33 cellular contexts compared by ENCODE assay signal in genomic region chr19:39074942-39075341, GRCh38. TPM values are rescaled to one million over a fixed set of nuclear protein-coding genes. Genes with fewer than 3 reads are reported as not detected.
"Had no signal": no experiment of that assay in that cellular context is flagged by ENCODE, and none has a peak within 500 bp of the region (broad histone marks: within the 10 kb centered on the region; RNA-seq: fewer than 3 reads in every experiment).

No MANE protein-coding gene starts in this region.

- H3K4me3 Mint-ChIP-seq: activated T-cell treated with anti-CD3 and anti-CD28 coated beads, Interleukin-2, amount 50 U/mL, for 24 hours; effector memory CD8-positive, alpha-beta T cell; naive thymus-derived CD4-positive, alpha-beta T cell; neural progenitor cell; stimulated activated memory B cell treated with anti-CD40 and anti-IgM and Interleukin-4, amounts not matched to agents 10 μg/mL and 1 μg/mL and 100 μg/mL, for 72 hours had no signal

- ATAC-seq: effector memory CD8-positive, alpha-beta T cell; esophagus mucosa; heart left ventricle; naive thymus-derived CD4-positive, alpha-beta T cell; stimulated activated memory B cell treated with anti-CD40 and anti-IgM and Interleukin-4, amounts not matched to agents 10 μg/mL and 1 μg/mL and 100 μg/mL, for 72 hours had no signal

- H3K4me3 ChIP-seq: heart left ventricle, neural progenitor cell, right atrium auricular region, smooth muscle cell, stomach, suprapubic skin, tibial artery had no signal

- H3K4me1 Mint-ChIP-seq: neural progenitor cell had no signal

- DNase-seq: activated CD4-positive, alpha-beta T cell treated with anti-CD3 and anti-CD28 coated beads for 4 hours; activated CD4-positive, alpha-beta T cell treated with anti-CD3 and anti-CD28 coated beads, Interleukin-2, amount 50 U/mL, for 4 hours; activated CD8-positive, alpha-beta memory T cell treated with anti-CD3 and anti-CD28 coated beads, Interleukin-2, amount 50 U/mL, for 4 hours; activated gamma-delta T cell treated with Interleukin-2 at 50 U/mL for 16 hours; activated naive CD4-positive, alpha-beta T cell treated with anti-CD3 and anti-CD28 coated beads, Interleukin-2, amount 50 U/mL, for 16 hours; activated T-cell treated with anti-CD3 and anti-CD28 coated beads, Interleukin-2, amount 50 U/mL, for 24 hours; amniotic stem cell; brain microvascular endothelial cell; cortex of kidney; effector memory CD8-positive, alpha-beta T cell; foreskin fibroblast; heart left ventricle; hypothalamus; midbrain; naive thymus-derived CD4-positive, alpha-beta T cell; occipital lobe; stimulated activated CD4-positive, alpha-beta T cell treated with anti-CD3 and anti-CD28 coated beads, Interleukin-1b, Interleukin-23, amount 100 ng/mL, for 48 hours; stimulated activated CD4-positive, alpha-beta T cell treated with anti-CD3 and anti-CD28 coated beads, Interleukin-4, amount 100 ng/mL, for 4 hours; stimulated activated CD8-positive, alpha-beta memory T cell treated with anti-CD3 and anti-CD28 coated beads, Interleukin-4, amount 100 ng/mL, for 48 hours; stomach; T-helper 9 cell; tibial artery had no signal

- H2AFZ ChIP-seq: neural progenitor cell had no signal

- H3K9me3 Mint-ChIP-seq: activated T-cell treated with anti-CD3 and anti-CD28 coated beads, Interleukin-2, amount 50 U/mL, for 24 hours; effector memory CD8-positive, alpha-beta T cell; neural progenitor cell; stimulated activated memory B cell treated with anti-CD40 and anti-IgM and Interleukin-4, amounts not matched to agents 10 μg/mL and 1 μg/mL and 100 μg/mL, for 72 hours had no signal

- H3K36me3 ChIP-seq: brain microvascular endothelial cell, heart left ventricle, neural progenitor cell, right atrium auricular region, stomach, suprapubic skin, tibial artery had no signal

- H3K9ac ChIP-seq: neural progenitor cell had no signal

- H3K27me3 ChIP-seq: brain microvascular endothelial cell, right atrium auricular region had no signal

- H3K27ac ChIP-seq: brain microvascular endothelial cell, heart left ventricle, neural progenitor cell, right atrium auricular region, stomach, suprapubic skin, tibial artery, VCaP had no signal

- H3K27ac Mint-ChIP-seq: activated T-cell treated with anti-CD3 and anti-CD28 coated beads, Interleukin-2, amount 50 U/mL, for 24 hours; neural progenitor cell; stimulated activated memory B cell treated with anti-CD40 and anti-IgM and Interleukin-4, amounts not matched to agents 10 μg/mL and 1 μg/mL and 100 μg/mL, for 72 hours had no signal

- H3K9me3 ChIP-seq: heart left ventricle, right atrium auricular region, stomach, suprapubic skin, tibial artery had no signal

- H3K4me1 ChIP-seq: neural progenitor cell, right atrium auricular region, stomach, suprapubic skin, tibial artery had no signal

- H3K36me3 Mint-ChIP-seq: naive thymus-derived CD4-positive, alpha-beta T cell; neural progenitor cell; stimulated activated memory B cell treated with anti-CD40 and anti-IgM and Interleukin-4, amounts not matched to agents 10 μg/mL and 1 μg/mL and 100 μg/mL, for 72 hours had no signal

- H3K4me2 ChIP-seq: neural progenitor cell, smooth muscle cell had no signal

- H3K27me3 Mint-ChIP-seq: activated T-cell treated with anti-CD3 and anti-CD28 coated beads, Interleukin-2, amount 50 U/mL, for 24 hours had no signal

RNA-seq across cellular contexts. Expression of gene ACP7, which starts 9.2 kb away (rescaled TPM):
- total RNA-seq: activated CD8-positive, alpha-beta memory T cell treated with anti-CD3 and anti-CD28 coated beads for 36 hours; astrocyte; cardiac septum; chondrocyte; heart left ventricle; naive thymus-derived CD4-positive, alpha-beta T cell; occipital lobe; right atrium auricular region; stomach had no signal
- polyA plus RNA-seq: heart left ventricle; naive thymus-derived CD4-positive, alpha-beta T cell; smooth muscle cell; stomach had no signal

RNA-seq across cellular contexts. Expression of gene FBXO27, which starts 42.6 kb away (rescaled TPM):
- polyA plus RNA-seq: naive thymus-derived CD4-positive, alpha-beta T cell had no signal
